Comparison of ENCODE assay signal across 1 cellular context in genomic region chr20:35601021-35601973, GRCh38.
TF ChIP-seq lines count a peak whose summit lies in the region.

No MANE protein-coding gene starts in this region.

TF ChIP-seq in WTC11, 78 proteins besides CTCF, POLR2A, EP300 and RAD21 (continued from another document and continues in another):
- TF ChIP-seq, protein P1, sequence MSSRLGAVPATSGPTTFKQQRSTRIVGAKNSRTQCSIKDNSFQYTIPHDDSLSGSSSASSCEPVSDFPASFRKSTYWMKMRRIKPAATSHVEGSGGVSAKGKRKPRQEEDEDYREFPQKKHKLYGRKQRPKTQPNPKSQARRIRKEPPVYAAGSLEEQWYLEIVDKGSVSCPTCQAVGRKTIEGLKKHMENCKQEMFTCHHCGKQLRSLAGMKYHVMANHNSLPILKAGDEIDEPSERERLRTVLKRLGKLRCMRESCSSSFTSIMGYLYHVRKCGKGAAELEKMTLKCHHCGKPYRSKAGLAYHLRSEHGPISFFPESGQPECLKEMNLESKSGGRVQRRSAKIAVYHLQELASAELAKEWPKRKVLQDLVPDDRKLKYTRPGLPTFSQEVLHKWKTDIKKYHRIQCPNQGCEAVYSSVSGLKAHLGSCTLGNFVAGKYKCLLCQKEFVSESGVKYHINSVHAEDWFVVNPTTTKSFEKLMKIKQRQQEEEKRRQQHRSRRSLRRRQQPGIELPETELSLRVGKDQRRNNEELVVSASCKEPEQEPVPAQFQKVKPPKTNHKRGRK (CRISPR knock-in tag; IDR thresholded peaks at IDR 0.05; ENCODE audit: borderline replicate concordance) = peak; percentile 81; the same call in 1 of the 2 replicates
- 0 out of 2 replicates have a peak, but pooled peaks have one; percentile 71 for TF ChIP-seq ZNF317 (CRISPR knock-in tag; IDR thresholded peaks at IDR 0.05; ENCODE audit: borderline replicate concordance, low read depth)
- TF ChIP-seq FOXP1 (CRISPR knock-in tag; IDR thresholded peaks at IDR 0.05; ENCODE audit: borderline replicate concordance) = peak; percentile 100
- TF ChIP-seq NR1H2 (CRISPR knock-in tag; IDR thresholded peaks at IDR 0.05) = peak; percentile 96
- TF ChIP-seq, protein P2, sequence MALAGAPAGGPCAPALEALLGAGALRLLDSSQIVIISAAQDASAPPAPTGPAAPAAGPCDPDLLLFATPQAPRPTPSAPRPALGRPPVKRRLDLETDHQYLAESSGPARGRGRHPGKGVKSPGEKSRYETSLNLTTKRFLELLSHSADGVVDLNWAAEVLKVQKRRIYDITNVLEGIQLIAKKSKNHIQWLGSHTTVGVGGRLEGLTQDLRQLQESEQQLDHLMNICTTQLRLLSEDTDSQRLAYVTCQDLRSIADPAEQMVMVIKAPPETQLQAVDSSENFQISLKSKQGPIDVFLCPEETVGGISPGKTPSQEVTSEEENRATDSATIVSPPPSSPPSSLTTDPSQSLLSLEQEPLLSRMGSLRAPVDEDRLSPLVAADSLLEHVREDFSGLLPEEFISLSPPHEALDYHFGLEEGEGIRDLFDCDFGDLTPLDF (CRISPR knock-in tag; IDR thresholded peaks at IDR 0.05) = peak; percentile 96
- TF ChIP-seq E2F4 (CRISPR knock-in tag; IDR thresholded peaks at IDR 0.05; ENCODE audit: borderline replicate concordance, low read depth) = peak; percentile 96
- TF ChIP-seq NFE2L1 (CRISPR knock-in tag; IDR thresholded peaks at IDR 0.05) = peak; percentile 99
- TF ChIP-seq MXD4 (CRISPR knock-in tag; IDR thresholded peaks at IDR 0.05; ENCODE audit: borderline replicate concordance) = no peak
- peak; percentile 98; the same call in 1 of the 2 replicates for TF ChIP-seq PREB (CRISPR knock-in tag; IDR thresholded peaks at IDR 0.05; ENCODE audit: borderline replicate concordance)
- no peak for TF ChIP-seq ZMAT4 (CRISPR knock-in tag; IDR thresholded peaks at IDR 0.05)
- no peak for TF ChIP-seq AR (CRISPR knock-in tag; IDR thresholded peaks at IDR 0.05)
- no peak for TF ChIP-seq ZNF671 (CRISPR knock-in tag; IDR thresholded peaks at IDR 0.05)
- no peak for TF ChIP-seq RORB (CRISPR knock-in tag; IDR thresholded peaks at IDR 0.05)
- peak; percentile 99 for TF ChIP-seq ZBTB43 (CRISPR knock-in tag; IDR thresholded peaks at IDR 0.05)
- TF ChIP-seq JAZF1 (CRISPR knock-in tag; IDR thresholded peaks at IDR 0.05) = no peak
- TF ChIP-seq FOXK1 (CRISPR knock-in tag; IDR thresholded peaks at IDR 0.05) = peak; percentile 98
- TF ChIP-seq CREM (CRISPR knock-in tag; IDR thresholded peaks at IDR 0.05) = peak; percentile 85
- TF ChIP-seq, protein P3, sequence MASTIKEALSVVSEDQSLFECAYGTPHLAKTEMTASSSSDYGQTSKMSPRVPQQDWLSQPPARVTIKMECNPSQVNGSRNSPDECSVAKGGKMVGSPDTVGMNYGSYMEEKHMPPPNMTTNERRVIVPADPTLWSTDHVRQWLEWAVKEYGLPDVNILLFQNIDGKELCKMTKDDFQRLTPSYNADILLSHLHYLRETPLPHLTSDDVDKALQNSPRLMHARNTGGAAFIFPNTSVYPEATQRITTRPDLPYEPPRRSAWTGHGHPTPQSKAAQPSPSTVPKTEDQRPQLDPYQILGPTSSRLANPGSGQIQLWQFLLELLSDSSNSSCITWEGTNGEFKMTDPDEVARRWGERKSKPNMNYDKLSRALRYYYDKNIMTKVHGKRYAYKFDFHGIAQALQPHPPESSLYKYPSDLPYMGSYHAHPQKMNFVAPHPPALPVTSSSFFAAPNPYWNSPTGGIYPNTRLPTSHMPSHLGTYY (CRISPR knock-in tag; IDR thresholded peaks at IDR 0.05) = no peak
- TF ChIP-seq ELF4 (CRISPR knock-in tag; IDR thresholded peaks at IDR 0.05; ENCODE audit: low read depth) = peak; percentile 78; the same call in 1 of the 2 replicates
- peak; percentile 57 for TF ChIP-seq USF2 (CRISPR knock-in tag; IDR thresholded peaks at IDR 0.05)
- no peak for TF ChIP-seq SOX15 (CRISPR knock-in tag; IDR thresholded peaks at IDR 0.05)
- peak; percentile 54; the same call in 1 of the 2 replicates for TF ChIP-seq GABPB1 (CRISPR knock-in tag; IDR thresholded peaks at IDR 0.05)
- TF ChIP-seq ESRRA (CRISPR knock-in tag; IDR thresholded peaks at IDR 0.05; ENCODE audit: borderline replicate concordance) = peak; percentile 99
- TF ChIP-seq ETV6 (CRISPR knock-in tag; IDR thresholded peaks at IDR 0.05) = peak; percentile 99
- peak; percentile 99 for TF ChIP-seq MYBL2 (CRISPR knock-in tag; IDR thresholded peaks at IDR 0.05)
- TF ChIP-seq CDX4 (CRISPR knock-in tag; IDR thresholded peaks at IDR 0.05; ENCODE audit: borderline replicate concordance) = no peak
- peak; percentile 99 for TF ChIP-seq JUN (CRISPR knock-in tag; IDR thresholded peaks at IDR 0.05)
- no peak for TF ChIP-seq ZNF416 (CRISPR knock-in tag; IDR thresholded peaks at IDR 0.05)
- TF ChIP-seq OVOL2 (CRISPR knock-in tag; IDR thresholded peaks at IDR 0.05; ENCODE audit: borderline replicate concordance) = no peak
- TF ChIP-seq TCF7 (CRISPR knock-in tag; IDR thresholded peaks at IDR 0.05; ENCODE audit: low read depth) = peak; percentile 98
- TF ChIP-seq RELA (CRISPR knock-in tag; IDR thresholded peaks at IDR 0.05; ENCODE audit: borderline replicate concordance) = peak; percentile 98
- TF ChIP-seq TP53 (CRISPR knock-in tag; IDR thresholded peaks at IDR 0.05) = peak; percentile 97
- peak; percentile 96 for TF ChIP-seq E2F5 (CRISPR knock-in tag; IDR thresholded peaks at IDR 0.05)
- TF ChIP-seq ZNF121 (CRISPR knock-in tag; IDR thresholded peaks at IDR 0.05) = peak; percentile 88; the same call in 1 of the 2 replicates
- TF ChIP-seq NR2C2 (CRISPR knock-in tag; IDR thresholded peaks at IDR 0.05) = peak; percentile 90
- peak; percentile 97 for TF ChIP-seq ATF2 (CRISPR knock-in tag; IDR thresholded peaks at IDR 0.05; ENCODE audit: borderline replicate concordance, low read depth)
- TF ChIP-seq, protein P4, sequence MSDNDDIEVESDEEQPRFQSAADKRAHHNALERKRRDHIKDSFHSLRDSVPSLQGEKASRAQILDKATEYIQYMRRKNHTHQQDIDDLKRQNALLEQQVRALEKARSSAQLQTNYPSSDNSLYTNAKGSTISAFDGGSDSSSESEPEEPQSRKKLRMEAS (CRISPR knock-in tag; IDR thresholded peaks at IDR 0.05) = peak; percentile 99
- no peak for TF ChIP-seq STAT6 (CRISPR knock-in tag; conservative IDR thresholded peaks at IDR 0.05; ENCODE audit: low read depth)
- peak; percentile 99 for TF ChIP-seq ATF1 (CRISPR knock-in tag; IDR thresholded peaks at IDR 0.05)
- peak; percentile 87 for TF ChIP-seq USF1 (CRISPR knock-in tag; IDR thresholded peaks at IDR 0.05)
- no peak for TF ChIP-seq GTF2I (CRISPR knock-in tag; conservative IDR thresholded peaks at IDR 0.05)
